ENCODE assay signal across 1 cellular context in the genomic region with DNA sequence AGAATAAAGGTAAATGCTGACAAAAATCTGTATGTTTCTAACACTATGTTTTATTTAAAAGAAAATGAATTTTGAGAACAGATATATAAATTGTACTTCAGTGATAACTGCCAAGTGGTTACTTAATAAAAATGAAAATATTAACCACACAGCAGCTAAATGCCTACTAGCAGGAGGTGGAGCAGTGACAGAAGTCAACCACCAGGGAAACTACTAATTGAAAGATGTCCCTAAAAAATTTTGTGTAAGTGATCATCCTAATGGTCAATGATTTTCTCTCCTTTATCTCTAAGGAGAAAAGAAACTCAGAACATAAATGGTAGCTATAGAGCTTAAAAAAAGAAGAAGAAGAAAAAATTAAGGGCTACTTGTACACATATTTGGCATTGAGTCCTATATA.
TF ChIP-seq lines count a peak whose summit lies in the region.

No MANE protein-coding gene starts in this region.

TF ChIP-seq in HCT116, 20 proteins besides CTCF, POLR2A, EP300 and RAD21 (continued from another document):
- TF ChIP-seq MAX (IDR thresholded peaks at IDR 0.05) (no peak), ZNF274 (IDR thresholded peaks at IDR 0.05; ENCODE audit: low read depth, low read length) (no peak), SIN3A (IDR thresholded peaks at IDR 0.05; ENCODE audit: low read depth) (no peak), FOSL1 (IDR thresholded peaks at IDR 0.05; ENCODE audit: low read depth) (no peak)
